In the genomic region with DNA sequence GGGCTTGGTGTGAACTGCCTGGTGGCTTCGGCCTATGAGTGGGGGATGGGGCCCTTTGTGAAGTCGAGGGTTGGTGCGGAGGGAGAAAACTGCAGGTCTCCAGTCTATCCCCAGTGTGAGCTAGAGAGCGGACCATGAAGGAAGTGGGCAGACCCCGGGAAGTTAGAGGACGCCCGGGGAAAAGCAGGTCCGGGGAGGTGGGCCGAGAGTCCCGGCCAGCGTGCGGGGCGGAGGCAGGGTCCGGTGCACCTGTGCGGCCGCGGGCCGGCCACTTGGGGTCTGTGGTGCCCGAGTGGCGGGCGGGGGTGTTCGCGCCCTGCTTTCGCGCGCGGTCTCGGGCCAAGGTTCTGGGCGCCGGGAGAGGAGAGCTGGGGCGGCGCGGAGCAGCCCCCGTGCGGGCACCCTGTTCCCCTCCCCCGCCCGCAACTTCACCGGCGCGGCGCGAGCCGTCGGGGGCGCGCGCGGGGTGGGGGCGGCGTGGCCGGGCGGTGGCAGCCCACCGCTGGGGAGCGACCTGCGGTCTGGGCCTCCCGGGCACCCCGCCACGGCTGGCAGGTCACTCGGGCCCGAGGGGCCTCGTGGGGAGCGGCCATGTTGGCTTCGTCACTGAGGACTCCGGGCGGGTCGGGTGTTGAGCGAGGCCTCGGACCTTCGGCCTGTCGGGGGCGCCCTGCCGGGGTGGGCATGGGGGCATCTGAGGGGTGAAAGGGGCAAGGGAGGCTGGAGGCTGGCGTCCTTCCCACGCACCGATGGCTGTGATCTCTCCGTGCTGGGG, we compare ENCODE assay signal across 1 cellular context.
TF ChIP-seq lines count a peak whose summit lies in the region.

No MANE protein-coding gene starts in this region.

TF ChIP-seq in WTC11, 78 proteins besides CTCF, POLR2A, EP300 and RAD21 (continued from another document):
- TF ChIP-seq ZNF281 (CRISPR knock-in tag; IDR thresholded peaks at IDR 0.05) (peak; percentile 90), MYBL2 (CRISPR knock-in tag; IDR thresholded peaks at IDR 0.05) (peak; percentile 43), SMAD3 (CRISPR knock-in tag; IDR thresholded peaks at IDR 0.05; ENCODE audit: borderline replicate concordance) (0 out of 2 replicates have a peak, but pooled peaks have one; percentile 54), FOXP1 (CRISPR knock-in tag; IDR thresholded peaks at IDR 0.05; ENCODE audit: borderline replicate concordance) (peak; percentile 85), HMGXB4 (CRISPR knock-in tag; IDR thresholded peaks at IDR 0.05) (peak; percentile 71), PRRX2 (CRISPR knock-in tag; IDR thresholded peaks at IDR 0.05) (0 out of 2 replicates have a peak, but pooled peaks have one; percentile 7), MAX (CRISPR knock-in tag; IDR thresholded peaks at IDR 0.05) (0 out of 2 replicates have a peak, but pooled peaks have one; percentile 20), TP53 (CRISPR knock-in tag; IDR thresholded peaks at IDR 0.05) (no peak; the same call in 1 of the 2 replicates), RORB (CRISPR knock-in tag; IDR thresholded peaks at IDR 0.05) (no peak)
- TF ChIP-seq, protein P1, sequence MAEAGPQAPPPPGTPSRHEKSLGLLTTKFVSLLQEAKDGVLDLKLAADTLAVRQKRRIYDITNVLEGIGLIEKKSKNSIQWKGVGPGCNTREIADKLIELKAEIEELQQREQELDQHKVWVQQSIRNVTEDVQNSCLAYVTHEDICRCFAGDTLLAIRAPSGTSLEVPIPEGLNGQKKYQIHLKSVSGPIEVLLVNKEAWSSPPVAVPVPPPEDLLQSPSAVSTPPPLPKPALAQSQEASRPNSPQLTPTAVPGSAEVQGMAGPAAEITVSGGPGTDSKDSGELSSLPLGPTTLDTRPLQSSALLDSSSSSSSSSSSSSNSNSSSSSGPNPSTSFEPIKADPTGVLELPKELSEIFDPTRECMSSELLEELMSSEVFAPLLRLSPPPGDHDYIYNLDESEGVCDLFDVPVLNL (CRISPR knock-in tag; IDR thresholded peaks at IDR 0.05; ENCODE audit: borderline replicate concordance, low read depth) = 0 out of 2 replicates have a peak, but pooled peaks have one; percentile 36
